ENCODE assay signal across 22 cellular contexts in the genomic region with DNA sequence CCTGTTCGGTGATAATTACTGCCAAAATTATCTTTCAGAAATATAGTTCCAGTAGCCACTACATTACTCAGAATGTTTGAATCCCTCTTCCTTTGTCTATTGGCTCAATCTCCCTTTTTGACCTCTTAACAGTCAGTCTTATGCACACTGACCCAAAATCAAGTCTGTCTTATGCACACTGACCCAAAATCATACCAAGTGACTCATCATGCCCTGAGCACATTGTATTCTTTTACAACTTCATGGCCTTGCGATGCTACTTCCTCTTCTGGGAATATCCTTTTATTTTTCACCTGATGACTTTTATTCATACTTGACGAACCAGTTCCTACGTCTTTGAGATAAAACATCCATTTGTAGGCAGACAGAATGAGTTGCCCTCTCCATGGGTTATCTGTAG.
DNase-seq lines count a peak whose midpoint lies in the region; FAIRE-seq and TF ChIP-seq lines count a peak whose summit lies in the region.
"Had no signal": no experiment of that assay in that cellular context is flagged by ENCODE, and none has a peak within 500 bp of the region (broad histone marks: within the 10 kb centered on the region; RNA-seq: fewer than 3 reads in every experiment).

No MANE protein-coding gene starts in this region.

- H3K4me3 ChIP-seq in astrocyte (ENCODE audit: insufficient read depth, low read depth, low read length) (no peak overlapping the region), fibroblast of villous mesenchyme (ENCODE audit: low read depth, low read length) (no peak overlapping the region), Karpas-422 (ENCODE audit: low read length) (no peak overlapping the region), stomach (no peak overlapping the region)
- H3K4me3 ChIP-seq: A549; adrenal gland; BLaER1 treated with 17β-estradiol and CSF1 and Interleukin-3, amounts not matched to agents 10 nM and 100 nM; gastroesophageal sphincter; right atrium auricular region had no signal

- H3K9ac ChIP-seq in astrocyte (ENCODE audit: low read length) (no peak overlapping the region), Karpas-422 (ENCODE audit: low read length) (no peak overlapping the region)
- H3K9ac ChIP-seq: BLaER1 treated with 17β-estradiol and CSF1 and Interleukin-3, amounts not matched to agents 10 nM and 100 nM had no signal

- no peak overlapping the region for H3K27ac ChIP-seq in astrocyte (ENCODE audit: low read depth, low read length)
- no peak overlapping the region for H3K27ac ChIP-seq in Karpas-422 (ENCODE audit: low read length)
- H3K27ac ChIP-seq in stomach = no peak overlapping the region
- H3K27ac ChIP-seq: A549; adrenal gland; BLaER1 treated with 17β-estradiol and CSF1 and Interleukin-3, amounts not matched to agents 10 nM and 100 nM; gastroesophageal sphincter; right atrium auricular region had no signal

- H3K4me1 ChIP-seq in astrocyte (ENCODE audit: insufficient read depth, low read length) (peaks cover 5% of the 10 kb centered on the region), Karpas-422 (ENCODE audit: low read length) (no peaks in the 10 kb centered on the region), stomach (no peaks in the 10 kb centered on the region)
- H3K4me1 ChIP-seq: A549; adrenal gland; BLaER1 treated with 17β-estradiol and CSF1 and Interleukin-3, amounts not matched to agents 10 nM and 100 nM; right atrium auricular region had no signal

- H2AFZ ChIP-seq in astrocyte (ENCODE audit: low read depth, low read length) (no peak overlapping the region), Karpas-422 (ENCODE audit: low read length) (no peak overlapping the region)

- H3K36me3 ChIP-seq in astrocyte (ENCODE audit: insufficient read depth, low read length) = no peaks in the 10 kb centered on the region
- H3K36me3 ChIP-seq in Karpas-422 (ENCODE audit: insufficient read depth, low read length) = no peaks in the 10 kb centered on the region
- H3K36me3 ChIP-seq in stomach = no peaks in the 10 kb centered on the region
- H3K36me3 ChIP-seq: adrenal gland; BLaER1 treated with 17β-estradiol and CSF1 and Interleukin-3, amounts not matched to agents 10 nM and 100 nM; gastroesophageal sphincter; right atrium auricular region had no signal

- H3K27ac Mint-ChIP-seq in astrocyte (ENCODE audit: unreplicated experiment) = no peak overlapping the region
- H3K27ac Mint-ChIP-seq: activated CD8-positive, alpha-beta T cell treated with anti-CD3 and anti-CD28 coated beads, Interleukin-2, amount 10 ng/mL, durations not matched to agents 7 days and 5 days; dendritic cell treated with granulocyte-macrophage colony-stimulating factor and Interleukin-4, amounts not matched to agents 40 ng/mL and 50 ng/mL, for 4 days; memory B cell; naive thymus-derived CD4-positive, alpha-beta T cell; type B pancreatic cell had no signal

- no peaks in the 10 kb centered on the region for H3K9me3 Mint-ChIP-seq in astrocyte (ENCODE audit: unreplicated experiment)
- H3K9me3 Mint-ChIP-seq: dendritic cell treated with granulocyte-macrophage colony-stimulating factor and Interleukin-4, amounts not matched to agents 40 ng/mL and 50 ng/mL, for 4 days had no signal

- no peak for TF ChIP-seq POLR2A in stomach (IDR thresholded peaks at IDR 0.05)

- H3K27me3 ChIP-seq in astrocyte (ENCODE audit: insufficient read depth, low read length) (no peaks in the 10 kb centered on the region), Karpas-422 (ENCODE audit: low read length) (no peaks in the 10 kb centered on the region), stomach (no peaks in the 10 kb centered on the region)
- H3K27me3 ChIP-seq: adrenal gland; BLaER1 treated with 17β-estradiol and CSF1 and Interleukin-3, amounts not matched to agents 10 nM and 100 nM; gastroesophageal sphincter; right atrium auricular region had no signal

- intact Hi-C loops in stomach (cut with DNase I; ENCODE audit: low total_unique reads) = no loop called here

- no peak for TF ChIP-seq EP300 in stomach (IDR thresholded peaks at IDR 0.05)

- H3K9me2 ChIP-seq in Karpas-422 (replicated peaks; ENCODE audit: insufficient read depth, low read length) = no peaks in the 10 kb centered on the region

- H3K27me3 Mint-ChIP-seq in astrocyte (ENCODE audit: low read depth, unreplicated experiment) = peaks cover 2% of the 10 kb centered on the region
- H3K27me3 Mint-ChIP-seq: dendritic cell treated with granulocyte-macrophage colony-stimulating factor and Interleukin-4, amounts not matched to agents 40 ng/mL and 50 ng/mL, for 4 days; memory B cell; naive thymus-derived CD4-positive, alpha-beta T cell; type B pancreatic cell had no signal

- no peak overlapping the region for H3K4me3 Mint-ChIP-seq in astrocyte (ENCODE audit: unreplicated experiment)
- H3K4me3 Mint-ChIP-seq: activated CD8-positive, alpha-beta T cell treated with anti-CD3 and anti-CD28 coated beads, Interleukin-2, amount 10 ng/mL, durations not matched to agents 7 days and 5 days; dendritic cell treated with granulocyte-macrophage colony-stimulating factor and Interleukin-4, amounts not matched to agents 40 ng/mL and 50 ng/mL, for 4 days; memory B cell; naive thymus-derived CD4-positive, alpha-beta T cell; type B pancreatic cell had no signal

- peaks cover 2% of the 10 kb centered on the region for H3K4me1 Mint-ChIP-seq in astrocyte (ENCODE audit: low read depth, unreplicated experiment)
- H3K4me1 Mint-ChIP-seq: memory B cell; naive thymus-derived CD4-positive, alpha-beta T cell had no signal

- no peaks in the 10 kb centered on the region for H3K36me3 Mint-ChIP-seq in astrocyte (ENCODE audit: low read depth, unreplicated experiment)
- H3K36me3 Mint-ChIP-seq: memory B cell; naive thymus-derived CD4-positive, alpha-beta T cell; type B pancreatic cell had no signal

- no peaks in the 10 kb centered on the region for H3K79me2 ChIP-seq in astrocyte (ENCODE audit: insufficient read depth, low read length)
- no peaks in the 10 kb centered on the region for H3K79me2 ChIP-seq in Karpas-422 (ENCODE audit: low read length)

- no peaks in the 10 kb centered on the region for H4K20me1 ChIP-seq in astrocyte (ENCODE audit: insufficient read depth, low read length)
- H4K20me1 ChIP-seq in Karpas-422 (ENCODE audit: insufficient read depth, low read depth, low read length) = no peaks in the 10 kb centered on the region
- H4K20me1 ChIP-seq: BLaER1 treated with 17β-estradiol and CSF1 and Interleukin-3, amounts not matched to agents 10 nM and 100 nM had no signal

- DNase-seq in A172 (ENCODE audit: low spot score) (peak; percentile 73), HT1080 (ENCODE audit: low read depth) (peak; percentile 48), astrocyte (ENCODE audit: low read depth) (peak; percentile 42), fibroblast of villous mesenchyme (ENCODE audit: low read depth) (peak; percentile 6), Karpas-422 (no peak), NCI-H69 (lab: John Stamatoyannopoulos, UW) (no peak), AG08396 (ENCODE audit: low spot score) (no peak), stomach (no peak)
- DNase-seq: activated CD4-positive, alpha-beta T cell treated with anti-CD3 and anti-CD28 coated beads for 1 hour; activated CD8-positive, alpha-beta T cell treated with anti-CD3 and anti-CD28 coated beads, Interleukin-2, amount 10 ng/mL, durations not matched to agents 7 days and 5 days; adrenal gland; naive thymus-derived CD4-positive, alpha-beta T cell; NCI-H526 treated with DMSO at 0.1 percent for 48 hours had no signal

- 58 to 77% (median 67%) methylated on average over 4 of the region's 4 CpGs for WGBS in stomach, 5 donors

- TF ChIP-seq CTCF in astrocyte (IDR thresholded peaks at IDR 0.05; ENCODE audit: insufficient read depth, low read depth, low read length) (no peak), fibroblast of villous mesenchyme (IDR thresholded peaks at IDR 0.05; ENCODE audit: insufficient read depth, low read depth, low read length) (no peak), stomach (IDR thresholded peaks at IDR 0.05) (no peak)

- H3K9me3 ChIP-seq in astrocyte (ENCODE audit: insufficient read depth, low read depth, low read length) = no peaks in the 10 kb centered on the region
- H3K9me3 ChIP-seq in Karpas-422 (ENCODE audit: low read length) = no peaks in the 10 kb centered on the region
- H3K9me3 ChIP-seq in stomach = no peaks in the 10 kb centered on the region
- H3K9me3 ChIP-seq: A549; adrenal gland; BLaER1 treated with 17β-estradiol and CSF1 and Interleukin-3, amounts not matched to agents 10 nM and 100 nM; gastroesophageal sphincter; right atrium auricular region had no signal

- H3K4me2 ChIP-seq in astrocyte (ENCODE audit: low read length) (no peak overlapping the region), Karpas-422 (ENCODE audit: low read depth, low read length, poor library complexity, severe bottlenecking) (no peak overlapping the region)
- H3K4me2 ChIP-seq: A549; BLaER1 treated with 17β-estradiol and CSF1 and Interleukin-3, amounts not matched to agents 10 nM and 100 nM had no signal

- no peak for FAIRE-seq in astrocyte (lab: Jason Lieb, UNC)
- FAIRE-seq: A549, endometrium, H1 had no signal

Comparison
In these comparisons a context has a peak if more than half of its experiments do, and no peak if none do; other contexts are left out.
1. DNase-seq: peak in A172 (single experiment), HT1080 (single experiment), astrocyte (single experiment) and fibroblast of villous mesenchyme (single experiment); none in Karpas-422 (single experiment), NCI-H69 (single experiment), AG08396 (single experiment) and stomach (single experiment).